ENCODE assay signal across 16 cellular contexts in genomic region chr6:152815230-152815922, GRCh38.
A peak's percentile ranks its signal among the peaks of the same experiment; 100 is the strongest.
DNase-seq lines count a peak whose midpoint lies in the region; ATAC-seq and TF ChIP-seq lines count a peak whose summit lies in the region.
"Had no signal": no experiment of that assay in that cellular context is flagged by ENCODE, and none has a peak within 500 bp of the region (broad histone marks: within the 10 kb centered on the region; RNA-seq: fewer than 3 reads in every experiment).

No MANE protein-coding gene starts in this region.

- ATAC-seq in HG02973 (IDR thresholded peaks at IDR 0.05; ENCODE audit: unreplicated experiment): no peak
- ATAC-seq in stimulated activated naive CD8-positive, alpha-beta T cell treated with anti-CD3 and anti-CD28 coated beads, Interleukin-15, Interleukin-2, amounts not matched to agents 100 U/mL and 50 U/mL, for 24 hours: no peak
- ATAC-seq: A549; CD8-positive, alpha-beta T cell had no signal

- no peak overlapping the region for H3K4ac ChIP-seq in neuronal stem cell (ENCODE audit: low read length)

- no peaks in the 10 kb centered on the region for H3K79me2 ChIP-seq in SK-N-SH (ENCODE audit: insufficient read depth)

- H3K9me3 ChIP-seq in SK-N-SH (no peaks in the 10 kb centered on the region), neuronal stem cell (replicated peaks in 1 of 2; ENCODE audit: control insufficient read depth in 2 of 2, insufficient read depth in 1 of 2, low read depth in 1 of 2, low read length in 2 of 2) (no peaks in the 10 kb centered on the region)
- H3K9me3 ChIP-seq: A549; BLaER1 treated with 17β-estradiol and CSF1 and Interleukin-3, amounts not matched to agents 10 nM and 100 nM; HAP-1 had no signal

- H2BK12ac ChIP-seq in neuronal stem cell (ENCODE audit: low read length): no peak overlapping the region

- H4K91ac ChIP-seq in neuronal stem cell (ENCODE audit: low read depth, low read length, poor library complexity): no peak overlapping the region

- CTCF ChIA-PET in SK-N-SH (lab: Yijun Ruan, JAX): interaction anchor here (0.6 to 3.7 kb wide), 12 partner anchors 10 to 1711 kb away, joined by 3 to 26 read pairs (median 4); partner anchors contain the start of gene VIP

- H3K4me1 ChIP-seq in SK-N-SH (ENCODE audit: control insufficient read depth in 1 of 2, insufficient read depth in 2 of 2, low read depth in 1 of 2, low read length in 1 of 2) (peaks cover 0 to 15% of the 10 kb centered on the region in 2 experiments; a peak in 2 of 4 replicates), neuronal stem cell (ENCODE audit: control insufficient read depth in 2 of 2, insufficient read depth in 1 of 2, low read depth in 1 of 2, low read length in 2 of 2) (no peaks in the 10 kb centered on the region)
- H3K4me1 ChIP-seq: A549; BLaER1 treated with 17β-estradiol and CSF1 and Interleukin-3, amounts not matched to agents 10 nM and 100 nM; HAP-1 had no signal

- H3K4me3 ChIP-seq in SK-N-SH (ENCODE audit: low read depth in 2 of 2, low read length in 1 of 2) (no peak overlapping the region), neuronal stem cell (ENCODE audit: low read length in 2 of 2) (no peak overlapping the region)
- H3K4me3 ChIP-seq: A549; BLaER1 treated with 17β-estradiol and CSF1 and Interleukin-3, amounts not matched to agents 10 nM and 100 nM; GM23248; HAP-1 had no signal

- no peak for TF ChIP-seq CTCF in SK-N-SH (IDR thresholded peaks at IDR 0.05)

- H2BK120ac ChIP-seq in neuronal stem cell (ENCODE audit: low read depth, low read length): no peak overlapping the region

- H4K20me1 ChIP-seq in SK-N-SH (ENCODE audit: insufficient read depth): no peaks in the 10 kb centered on the region
- H4K20me1 ChIP-seq: BLaER1 treated with 17β-estradiol and CSF1 and Interleukin-3, amounts not matched to agents 10 nM and 100 nM had no signal

- H3K18ac ChIP-seq in neuronal stem cell (ENCODE audit: low read length): no peak overlapping the region

- no peaks in the 10 kb centered on the region for H3K9me2 ChIP-seq in SK-N-SH

- peak overlapping the region in 1 of 2 experiments; percentile 98; a peak in 2 of 4 replicates for H3K27ac ChIP-seq in SK-N-SH (ENCODE audit: low read depth in 2 of 2, low read length in 1 of 2)
- H3K27ac ChIP-seq in neuronal stem cell (replicated peaks; ENCODE audit: low read length): no peak overlapping the region
- H3K27ac ChIP-seq: 22Rv1; A549; BLaER1 treated with 17β-estradiol and CSF1 and Interleukin-3, amounts not matched to agents 10 nM and 100 nM; GM23248 had no signal

- H3K14ac ChIP-seq in neuronal stem cell (ENCODE audit: low read length): no peak overlapping the region

- peak; percentile 28 for DNase-seq in Ammon's horn (ENCODE audit: low spot score)
- DNase-seq in SK-N-SH: peak; percentile 52
- peak; percentile 57 for DNase-seq in cerebellum (ENCODE audit: low spot score)
- no peak for DNase-seq in neuronal stem cell (ENCODE audit: low spot score)
- no peak for DNase-seq in stimulated activated naive CD8-positive, alpha-beta T cell treated with anti-CD3 and anti-CD28 coated beads, Interleukin-15, Interleukin-2, amounts not matched to agents 100 U/mL and 50 U/mL, for 24 hours
- DNase-seq in NOMO-1 treated with DMSO at 0.1 percent for 48 hours (lab: John Stamatoyannopoulos, UW; ENCODE audit: unreplicated experiment): no peak
- DNase-seq: AML-193; Calu3; CD8-positive, alpha-beta T cell; DMS79 treated with DMSO at 0.1 percent for 48 hours; GM23248 had no signal

- no peak overlapping the region for H2BK15ac ChIP-seq in neuronal stem cell (ENCODE audit: low read length)

- H3F3A ChIP-seq in SK-N-SH (replicated peaks; ENCODE audit: insufficient read depth): no peaks in the 10 kb centered on the region

- no peak overlapping the region for H3K4me2 ChIP-seq in SK-N-SH
- H3K4me2 ChIP-seq in neuronal stem cell (ENCODE audit: insufficient read depth, low read length, poor library complexity, severe bottlenecking): peak overlapping the region; percentile 11
- H3K4me2 ChIP-seq: A549; BLaER1 treated with 17β-estradiol and CSF1 and Interleukin-3, amounts not matched to agents 10 nM and 100 nM had no signal

- H3K9ac ChIP-seq in SK-N-SH (no peak overlapping the region), neuronal stem cell (ENCODE audit: low read depth, low read length, poor library complexity) (no peak overlapping the region)
- H3K9ac ChIP-seq: BLaER1 treated with 17β-estradiol and CSF1 and Interleukin-3, amounts not matched to agents 10 nM and 100 nM; GM23248 had no signal

- TF ChIP-seq RAD21 in SK-N-SH (IDR thresholded peaks at IDR 0.05; ENCODE audit: low read length): peak; percentile 27; the same call in 1 of the 2 replicates

- no peak overlapping the region for H2BK5ac ChIP-seq in neuronal stem cell (ENCODE audit: low read length)

- H2AFZ ChIP-seq in SK-N-SH (ENCODE audit: low read depth): no peak overlapping the region
- no peak overlapping the region for H2AFZ ChIP-seq in neuronal stem cell (ENCODE audit: low read length)

- no peak overlapping the region for H3K23ac ChIP-seq in neuronal stem cell (ENCODE audit: low read depth, low read length, poor library complexity)

- no peaks in the 10 kb centered on the region for H3K79me1 ChIP-seq in neuronal stem cell (ENCODE audit: low read depth, low read length)

- no peak overlapping the region for H2AK5ac ChIP-seq in neuronal stem cell (ENCODE audit: low read depth, low read length)

- H3K27me3 ChIP-seq in SK-N-SH (ENCODE audit: insufficient read depth): no peaks in the 10 kb centered on the region
- H3K27me3 ChIP-seq in neuronal stem cell (ENCODE audit: control insufficient read depth in 3 of 3, insufficient read depth in 3 of 3, low read depth in 1 of 3, low read length in 3 of 3): no peaks in the 10 kb centered on the region
- H3K27me3 ChIP-seq: BLaER1 treated with 17β-estradiol and CSF1 and Interleukin-3, amounts not matched to agents 10 nM and 100 nM had no signal

- no peak overlapping the region for H4K8ac ChIP-seq in neuronal stem cell (ENCODE audit: low read depth, low read length)

- TF ChIP-seq EP300 in SK-N-SH (IDR thresholded peaks at IDR 0.05; ENCODE audit: borderline replicate concordance in 1 of 2, low read depth in 1 of 2, low read length in 1 of 2): peak in 1 of 2 experiments; percentile 95; a peak in 2 of 4 replicates

- POLR2A ChIA-PET in SK-N-SH (lab: Yijun Ruan, JAX): interaction anchor here (0.7 kb wide), 1 partner anchor 16 kb away, joined by 3 read pairs; no protein-coding TSS in a partner anchor

- 27% methylated on average over 6 of the region's 6 CpGs for WGBS in SK-N-SH (ENCODE audit: low lambda C conversion rate)
- WGBS in neuronal stem cell (ENCODE audit: extremely low coverage in 2 of 2, insufficient read length in 2 of 2, insufficient replicate concordance in 1 of 2), 2 donors: no CpG with 5 or more reads among the region's 6 CpGs

- H3K36me3 ChIP-seq in SK-N-SH (replicated peaks in 1 of 2; ENCODE audit: control insufficient read depth in 1 of 2, insufficient read depth in 2 of 2, low read length in 1 of 2) (no peaks in the 10 kb centered on the region), neuronal stem cell (replicated peaks in 1 of 2; ENCODE audit: control insufficient read depth in 2 of 2, insufficient read depth in 2 of 2, low read length in 2 of 2) (no peaks in the 10 kb centered on the region)
- H3K36me3 ChIP-seq: BLaER1 treated with 17β-estradiol and CSF1 and Interleukin-3, amounts not matched to agents 10 nM and 100 nM; HAP-1 had no signal

TF ChIP-seq in SK-N-SH, 30 proteins besides CTCF, POLR2A, EP300 and RAD21:
- TF ChIP-seq SMC3 (IDR thresholded peaks at IDR 0.05; ENCODE audit: low read depth, low read length) (no peak), CHD2 (IDR thresholded peaks at IDR 0.05; ENCODE audit: low read length, partially characterized antibody) (peak; percentile 91), NFIC (IDR thresholded peaks at IDR 0.05; ENCODE audit: borderline replicate concordance) (no peak), JUND (IDR thresholded peaks at IDR 0.05) (0 out of 2 replicates have a peak, but pooled peaks have one; percentile 4), GATA2 (CRISPR knock-in tag; IDR thresholded peaks at IDR 0.05) (peak; percentile 95), TCF12 (IDR thresholded peaks at IDR 0.05) (peak; percentile 67), FOXJ3 (CRISPR knock-in tag; IDR thresholded peaks at IDR 0.05) (peak; percentile 74; the same call in 1 of the 2 replicates), PBX3 (IDR thresholded peaks at IDR 0.05) (peak; percentile 24; the same call in 1 of the 2 replicates), MXI1 (IDR thresholded peaks at IDR 0.05; ENCODE audit: low read depth, low read length) (peak; percentile 41; the same call in 1 of the 2 replicates), TAF1 (IDR thresholded peaks at IDR 0.05; ENCODE audit: borderline replicate concordance, low read depth, low read length) (no peak), ZBTB33 (IDR thresholded peaks at IDR 0.05; ENCODE audit: borderline replicate concordance, low read depth) (no peak), RCOR1 (IDR thresholded peaks at IDR 0.05; ENCODE audit: low read length) (peak; percentile 98), POLR2AphosphoS5 (IDR thresholded peaks at IDR 0.05; ENCODE audit: low read depth, low read length) (peak; percentile 57; the same call in 1 of the 2 replicates)

Comparison
In these comparisons a context has a peak if more than half of its experiments do, and no peak if none do; other contexts are left out.
1. DNase-seq: peak in Ammon's horn (single experiment), SK-N-SH (single experiment) and cerebellum (single experiment); none in neuronal stem cell (single experiment), stimulated activated naive CD8-positive, alpha-beta T cell treated with anti-CD3 and anti-CD28 coated beads, Interleukin-15, Interleukin-2, amounts not matched to agents 100 U/mL and 50 U/mL, for 24 hours (single experiment) and NOMO-1 treated with DMSO at 0.1 percent for 48 hours (single experiment).